8 cellular contexts compared by ENCODE assay signal in the genomic region with DNA sequence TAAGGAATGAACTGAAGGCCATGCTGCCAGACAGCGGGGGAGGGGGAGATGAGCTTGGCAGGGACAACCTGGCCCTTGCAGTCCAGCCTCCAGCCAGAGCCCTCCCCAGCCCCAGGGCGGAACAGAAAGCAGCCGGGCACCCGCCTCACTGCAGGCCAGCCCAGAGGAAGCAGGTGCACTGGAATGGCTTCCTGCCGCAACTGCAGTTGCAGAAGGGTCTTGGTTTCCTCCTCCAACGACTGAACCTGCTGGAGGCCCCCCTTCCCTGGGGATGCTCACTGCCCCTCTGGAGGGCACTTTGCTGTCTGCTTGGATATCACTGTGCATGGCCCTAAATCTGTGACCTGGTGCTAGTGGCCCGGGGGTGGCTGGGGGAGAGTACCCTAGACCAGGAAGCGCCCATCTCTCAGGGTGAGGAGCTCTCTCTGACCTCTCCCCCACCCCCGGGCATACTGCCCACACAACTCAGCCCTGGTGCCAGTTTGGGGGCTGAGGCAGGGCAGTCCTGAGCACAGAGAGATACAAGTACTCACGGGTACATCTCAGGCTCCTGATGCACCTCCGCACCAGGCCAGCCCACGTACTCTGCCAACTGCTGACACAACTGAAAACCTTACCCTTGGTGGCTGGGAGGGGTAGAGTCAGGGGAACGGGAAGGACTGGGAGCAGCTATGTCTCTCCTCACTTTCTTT. TPM values are rescaled to one million over a fixed set of nuclear protein-coding genes. Genes with fewer than 3 reads are reported as not detected.
DNase-seq lines count a peak whose midpoint lies in the region; ATAC-seq, FAIRE-seq and TF ChIP-seq lines count a peak whose summit lies in the region.

No MANE protein-coding gene starts in this region.

- TSS peak; percentile 46 for BruUV-seq in GM12878 (replicated peaks; lab: Mats Ljungman, UMichigan)

- H3K27me3 ChIP-seq in GM12878 (replicated peaks in 1 of 2; ENCODE audit: control insufficient read depth in 2 of 2, insufficient read depth in 2 of 2, low read length in 1 of 2) = no peaks in the 10 kb centered on the region
- no peaks in the 10 kb centered on the region for H3K27me3 ChIP-seq in mucosa of rectum (ENCODE audit: control insufficient read depth in 2 of 2, insufficient read depth in 2 of 2, low read length in 2 of 2)
- H3K27me3 ChIP-seq in WERI-Rb-1 (ENCODE audit: insufficient read depth, low read depth, severe bottlenecking) = no peaks in the 10 kb centered on the region

- H3K4me1 ChIP-seq in GM12878 (ENCODE audit: control insufficient read depth, insufficient read depth, low read length) = peaks cover 29% of the 10 kb centered on the region
- H3K4me1 ChIP-seq in mucosa of rectum (ENCODE audit: control insufficient read depth in 2 of 2, insufficient read depth in 2 of 2, low read length in 2 of 2) = peaks cover 20 to 22% of the 10 kb centered on the region in 2 donors

- SMC1A ChIA-PET in GM12878 (lab: Charles Lee; ENCODE audit: uncharacterized antibody, unreplicated experiment) = interaction anchor here (0.9 to 4.8 kb wide), 5 partner anchors 9 to 231 kb away, joined by 3 to 42 read pairs (median 8); a partner anchor contains a TSS

- CTCF ChIA-PET in GM12878 (lab: Yijun Ruan, JAX) = interaction anchor here (0.6 to 14.6 kb wide), 14 partner anchors 9 to 668 kb away, joined by 3 to 371 read pairs (median 8); a partner anchor contains a TSS

- intact Hi-C loops in GM12878 (cut with micrococcal nuclease; ENCODE audit: unreplicated experiment) = no loop called here

- RAD21 ChIA-PET in GM12878 (lab: Charles Lee; ENCODE audit: unreplicated experiment) = interaction anchor here (0.8 to 6.1 kb wide), 6 partner anchors 10 to 411 kb away, joined by 3 to 54 read pairs (median 18); a partner anchor contains a TSS

- FAIRE-seq in GM12878 (lab: Jason Lieb, UNC) (no peak), urothelium cell line (lab: Jason Lieb, UNC) (no peak)

- H4K20me1 ChIP-seq in GM12878 (ENCODE audit: control insufficient read depth, insufficient read depth) = no peaks in the 10 kb centered on the region

- H3K9ac ChIP-seq in GM12878 (ENCODE audit: control insufficient read depth, insufficient read depth, low read length) (peak overlapping the region; percentile 63), mucosa of rectum (ENCODE audit: low read depth in 1 of 2, low read length in 2 of 2) (peak overlapping the region; percentile 13 to 52)

- H3K27ac ChIP-seq in GM12878 (ENCODE audit: control insufficient read depth, insufficient read depth) (peak overlapping the region; percentile 76), mucosa of rectum (ENCODE audit: low read depth in 2 of 2, low read length in 2 of 2) (peak overlapping the region in 1 of 2 donors; percentile 87), WERI-Rb-1 (no peak overlapping the region)

- POLR2A ChIA-PET in GM12878 (lab: Charles Lee) = interaction anchor here (0.6 to 2.3 kb wide), 6 partner anchors 10 to 187 kb away, joined by 3 to 16 read pairs (median 8); a partner anchor contains a TSS

- H2AFZ ChIP-seq in GM12878 (ENCODE audit: control insufficient read depth, low read depth, low read length) = peak overlapping the region; percentile 62

- in situ Hi-C loops in GM12878 (cut with MboI) = no loop called here

- TF ChIP-seq POLR2A in GM18526 (IDR thresholded peaks at IDR 0.05; ENCODE audit: extremely low read depth, insufficient read length) (peak; percentile 41), GM12878 (IDR thresholded peaks at IDR 0.05; ENCODE audit: low read depth, low read length) (no peak)

- no peak for TF ChIP-seq RAD21 in GM12878 (IDR thresholded peaks at IDR 0.05; ENCODE audit: insufficient read depth, low read depth, low read length)

- TF ChIP-seq EP300 in GM12878 (IDR thresholded peaks at IDR 0.05; ENCODE audit: borderline replicate concordance in 1 of 2, control insufficient read depth in 1 of 2, low read depth in 2 of 2, low read length in 2 of 2) = no peak

- ATAC-seq in GM12878 (peak; percentile 68), HG03442 (IDR thresholded peaks at IDR 0.05; ENCODE audit: unreplicated experiment) (no peak)

- H3K36me3 ChIP-seq in GM12878 (ENCODE audit: control insufficient read depth in 2 of 2, insufficient read depth in 2 of 2, low read length in 1 of 2) = peaks cover 0 to 10% of the 10 kb centered on the region in 2 experiments; a peak in 2 of 4 replicates
- peaks cover 9 to 11% of the 10 kb centered on the region in 2 donors for H3K36me3 ChIP-seq in mucosa of rectum (ENCODE audit: control insufficient read depth in 2 of 2, insufficient read depth in 2 of 2, low read length in 2 of 2)
- no peaks in the 10 kb centered on the region for H3K36me3 ChIP-seq in WERI-Rb-1

- H3K79me2 ChIP-seq in GM12878 (ENCODE audit: control insufficient read depth, insufficient read depth, low read length) = peaks cover 31% of the 10 kb centered on the region

- H3K4me2 ChIP-seq in GM12878 (ENCODE audit: control insufficient read depth, insufficient read depth) = peak overlapping the region; percentile 98

- 3% methylated on average over 13 of the region's 13 CpGs for WGBS in GM12878 (ENCODE audit: insufficient coverage, insufficient replicate concordance, low lambda C conversion rate, missing lambda C conversion rate)

- peak overlapping the region; percentile 81 for H3K4me3 ChIP-seq in GM12878
- H3K4me3 ChIP-seq in mucosa of rectum (ENCODE audit: low read length in 2 of 2) = peak overlapping the region; percentile 11 to 74
- H3K4me3 ChIP-seq in WERI-Rb-1 (ENCODE audit: low read depth, low read length) = no peak overlapping the region

- peak; percentile 67 for DNase-seq in NAMALWA (ENCODE audit: low spot score)
- DNase-seq in GM12878 (ENCODE audit: low read depth, low spot score) = no peak
- no peak for DNase-seq in WERI-Rb-1
- no peak for DNase-seq in urothelium cell line (ENCODE audit: low spot score)
- DNase-seq in ureter (ENCODE audit: low spot score) = no peak

- H3K9me3 ChIP-seq in GM12878 (replicated peaks; ENCODE audit: control insufficient read depth, insufficient read depth, low read length) (no peaks in the 10 kb centered on the region), mucosa of rectum (ENCODE audit: control insufficient read depth in 2 of 2, low read length in 2 of 2) (no peaks in the 10 kb centered on the region), WERI-Rb-1 (ENCODE audit: severe bottlenecking) (no peaks in the 10 kb centered on the region)

- no peak for TF ChIP-seq CTCF in GM12878 (IDR thresholded peaks at IDR 0.05 in 2 of 3, conservative IDR thresholded peaks at IDR 0.05 in 1 of 3; ENCODE audit: control insufficient read depth in 2 of 3, extremely low read depth in 1 of 3, insufficient read depth in 1 of 3, low read depth in 3 of 3, low read length in 3 of 3)
- no peak for TF ChIP-seq CTCF in WERI-Rb-1 (IDR thresholded peaks at IDR 0.05; ENCODE audit: low read depth, low read length)

TF ChIP-seq in GM12878, 131 proteins besides CTCF, POLR2A, EP300 and RAD21 (continues in another document):
- TF ChIP-seq SMAD5 (IDR thresholded peaks at IDR 0.05; ENCODE audit: low read depth) (no peak), IKZF2 (IDR thresholded peaks at IDR 0.05) (peak; percentile 11 to 31; a peak in 1 of 4 replicates), HDAC6 (IDR thresholded peaks at IDR 0.05; ENCODE audit: unreplicated experiment) (no peak), POLR2AphosphoS5 (IDR thresholded peaks at IDR 0.05; ENCODE audit: low read length) (0 out of 2 replicates have a peak, but pooled peaks have one; percentile 17)
- TF ChIP-seq, protein P1, sequence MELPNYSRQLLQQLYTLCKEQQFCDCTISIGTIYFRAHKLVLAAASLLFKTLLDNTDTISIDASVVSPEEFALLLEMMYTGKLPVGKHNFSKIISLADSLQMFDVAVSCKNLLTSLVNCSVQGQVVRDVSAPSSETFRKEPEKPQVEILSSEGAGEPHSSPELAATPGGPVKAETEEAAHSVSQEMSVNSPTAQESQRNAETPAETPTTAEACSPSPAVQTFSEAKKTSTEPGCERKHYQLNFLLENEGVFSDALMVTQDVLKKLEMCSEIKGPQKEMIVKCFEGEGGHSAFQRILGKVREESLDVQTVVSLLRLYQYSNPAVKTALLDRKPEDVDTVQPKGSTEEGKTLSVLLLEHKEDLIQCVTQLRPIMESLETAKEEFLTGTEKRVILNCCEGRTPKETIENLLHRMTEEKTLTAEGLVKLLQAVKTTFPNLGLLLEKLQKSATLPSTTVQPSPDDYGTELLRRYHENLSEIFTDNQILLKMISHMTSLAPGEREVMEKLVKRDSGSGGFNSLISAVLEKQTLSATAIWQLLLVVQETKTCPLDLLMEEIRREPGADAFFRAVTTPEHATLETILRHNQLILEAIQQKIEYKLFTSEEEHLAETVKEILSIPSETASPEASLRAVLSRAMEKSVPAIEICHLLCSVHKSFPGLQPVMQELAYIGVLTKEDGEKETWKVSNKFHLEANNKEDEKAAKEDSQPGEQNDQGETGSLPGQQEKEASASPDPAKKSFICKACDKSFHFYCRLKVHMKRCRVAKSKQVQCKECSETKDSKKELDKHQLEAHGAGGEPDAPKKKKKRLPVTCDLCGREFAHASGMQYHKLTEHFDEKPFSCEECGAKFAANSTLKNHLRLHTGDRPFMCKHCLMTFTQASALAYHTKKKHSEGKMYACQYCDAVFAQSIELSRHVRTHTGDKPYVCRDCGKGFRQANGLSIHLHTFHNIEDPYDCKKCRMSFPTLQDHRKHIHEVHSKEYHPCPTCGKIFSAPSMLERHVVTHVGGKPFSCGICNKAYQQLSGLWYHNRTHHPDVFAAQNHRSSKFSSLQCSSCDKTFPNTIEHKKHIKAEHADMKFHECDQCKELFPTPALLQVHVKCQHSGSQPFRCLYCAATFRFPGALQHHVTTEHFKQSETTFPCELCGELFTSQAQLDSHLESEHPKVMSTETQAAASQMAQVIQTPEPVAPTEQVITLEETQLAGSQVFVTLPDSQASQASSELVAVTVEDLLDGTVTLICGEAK (IDR thresholded peaks at IDR 0.05; ENCODE audit: borderline replicate concordance) = peak; percentile 50

RNA-seq across cellular contexts. Expression of a gene that starts 41.1 kb away (rescaled TPM):
- total RNA-seq in GM12878 (2013; cell fraction: nucleolus; rRNA removed) = 128 and 136 TPM in 2 replicates
- total RNA-seq in GM12878 (2014; rRNA removed) = 42.8 and 43.5 TPM in 2 replicates
- total RNA-seq in GM12878 (2014; rRNA removed; fragmentation: Illumina TruSeq; extraction: Trizol) = 21.5 and 24.4 TPM in 2 replicates
- 60.9 and 66.0 TPM in 2 replicates for total RNA-seq in GM12878 (2021)
- polyA plus RNA-seq in GM12878 (2011; ENCODE audit: low read depth) = 33.0 TPM
- polyA plus RNA-seq in GM12878 (2011; rRNA removed) = 4.6 and 9.8 TPM in 2 replicates
- 10.8 and 17.4 TPM in 2 replicates for polyA plus RNA-seq in GM12878 (2011; cell fraction: cytosol; rRNA removed)
- 55.4 and 69.1 TPM in 2 replicates for polyA plus RNA-seq in GM12878 (2011; cell fraction: nucleus; rRNA removed)
- polyA plus RNA-seq in GM12878 (2012) = 41.6 and 45.2 TPM in 2 replicates
- polyA plus RNA-seq in GM12878 (2014; fragmentation: Illumina TruSeq; extraction: Trizol) = 23.0 and 31.3 TPM in 2 replicates
- 1 to 10 TPM; 2.9 to 3.9 TPM for polyA plus RNA-seq in GM12878 (2014; fragmentation: Nextera tagmentation; extraction: Ambion mirVana)
- polyA plus RNA-seq in GM12878 (2014; rRNA removed) = 31.2 and 42.9 TPM in 2 replicates
- polyA plus RNA-seq in GM12878 (2016; fragmentation: Nextera tagmentation; extraction: Ambion mirVana) = 10 to 100 TPM; 23.2 to 24.6 TPM
- 22.6 and 34.3 TPM in 2 replicates for polyA minus RNA-seq in GM12878 (2011; rRNA and poly(A)+ RNA removed)
- polyA minus RNA-seq in GM12878 (2011; cell fraction: cytosol; rRNA and poly(A)+ RNA removed) = 11.6 and 18.6 TPM in 2 replicates
- polyA minus RNA-seq in GM12878 (2011; cell fraction: nucleus; rRNA and poly(A)+ RNA removed) = 38.1 and 52.6 TPM in 2 replicates
- total RNA-seq in ureter = 74.5 TPM
